ENCODE assay signal across 14 cellular contexts in genomic region chr18:22470511-22471181, GRCh38. TPM values are rescaled to one million over a fixed set of nuclear protein-coding genes. Genes with fewer than 3 reads are reported as not detected.
A peak's percentile ranks its signal among the peaks of the same experiment; 100 is the strongest.
DNase-seq lines count a peak whose midpoint lies in the region; ATAC-seq and TF ChIP-seq lines count a peak whose summit lies in the region.
"Had no signal": no experiment of that assay in that cellular context is flagged by ENCODE, and none has a peak within 500 bp of the region (broad histone marks: within the 10 kb centered on the region; RNA-seq: fewer than 3 reads in every experiment).

No MANE protein-coding gene starts in this region.

- H3K27ac ChIP-seq in heart right ventricle (peak overlapping the region; percentile 77 to 92 (median 84)), ovary (peak overlapping the region; percentile 16 to 57)
- no peak overlapping the region for H3K27ac ChIP-seq in effector memory CD4-positive, alpha-beta T cell (ENCODE audit: insufficient read depth, low read length, poor library complexity, severe bottlenecking)
- H3K27ac ChIP-seq: psoas muscle had no signal

- H3K27me3 Mint-ChIP-seq in Caco-2 (ENCODE audit: insufficient read depth, unreplicated experiment) = no peaks in the 10 kb centered on the region

- no peak for TF ChIP-seq EP300 in ovary (IDR thresholded peaks at IDR 0.05)

- WGBS in heart right ventricle, 2 donors = 21 to 23% methylated on average over 11 of the region's 11 CpGs
- 18 to 22% (median 19%) methylated on average over 11 of the region's 11 CpGs for WGBS in ovary, 3 donors

- H3K36me3 ChIP-seq in Caco-2 (ENCODE audit: control insufficient read depth, insufficient read depth, low read length) (no peaks in the 10 kb centered on the region), adipocyte (ENCODE audit: control insufficient read depth, insufficient read depth, low read length, severe bottlenecking) (no peaks in the 10 kb centered on the region), heart right ventricle (no peaks in the 10 kb centered on the region), ovary (no peaks in the 10 kb centered on the region)
- H3K36me3 ChIP-seq in effector memory CD4-positive, alpha-beta T cell (ENCODE audit: control insufficient read depth, insufficient read depth, low read length) = no peaks in the 10 kb centered on the region

- peaks cover 40% of the 10 kb centered on the region for H3K4me1 Mint-ChIP-seq in Caco-2 (ENCODE audit: low read depth, unreplicated experiment)

- peak overlapping the region; percentile 39 for H3K9ac ChIP-seq in adipocyte (ENCODE audit: low read length)

- H3K4me3 Mint-ChIP-seq in Caco-2 (ENCODE audit: unreplicated experiment) = peak overlapping the region; percentile 40
- H3K4me3 Mint-ChIP-seq: H9 had no signal

- H3K27ac Mint-ChIP-seq in Caco-2 (ENCODE audit: unreplicated experiment) = no peak overlapping the region
- H3K27ac Mint-ChIP-seq: H9 had no signal

- CTCF ChIA-PET in Caco-2 (lab: Charles Lee) = interaction anchor here (1.8 kb wide), 1 partner anchor 92 kb away, joined by 5 read pairs; no protein-coding TSS in a partner anchor

- BruUV-seq in Caco-2 (replicated peaks; lab: Mats Ljungman, UMichigan) = no TSS peak

- POLR2A ChIA-PET in Caco-2 (lab: Charles Lee) = no interaction called here

- DNase-seq in Caco-2 (peak in 1 of 2 experiments; percentile 30), adipocyte (ENCODE audit: low read depth) (peak; percentile 64), heart right ventricle (peak in 1 of 2 donors; percentile 31), ovary (no peak), NCI-H1694 treated with DMSO at 0.1 percent for 48 hours (lab: John Stamatoyannopoulos, UW) (no peak)
- no peak for DNase-seq in effector memory CD4-positive, alpha-beta T cell
- DNase-seq: activated CD4-positive, alpha-beta T cell treated with anti-CD3 and anti-CD28 coated beads, Interleukin-2, amount 50 U/mL, for 4 hours; activated naive CD4-positive, alpha-beta T cell treated with anti-CD3 and anti-CD28 coated beads, Interleukin-2, amount 50 U/mL, for 16 hours; AML-193; H9; NCI-H446; psoas muscle had no signal

- H3K4me3 ChIP-seq in Caco-2 (ENCODE audit: low read depth, low read length) (no peak overlapping the region), adipocyte (ENCODE audit: low read length) (no peak overlapping the region), heart right ventricle (no peak overlapping the region), ovary (no peak overlapping the region)
- no peak overlapping the region for H3K4me3 ChIP-seq in effector memory CD4-positive, alpha-beta T cell (ENCODE audit: insufficient read depth, low read depth, low read length, poor library complexity, severe bottlenecking)
- H3K4me3 ChIP-seq: psoas muscle had no signal

- intact Hi-C loops in Caco-2 (cut with micrococcal nuclease; ENCODE audit: unreplicated experiment) = loop anchor here (1.0 kb wide), 1 partner anchor 19 kb away; no protein-coding TSS in a partner anchor
- intact Hi-C loops in heart right ventricle (cut with DNase I) = loop anchor here in 6 of 10 donors (2.0 to 10.0 kb wide), 8 partner anchors 84 to 296 kb away; no protein-coding TSS in a partner anchor
- intact Hi-C loops in ovary (cut with DNase I) = no loop called here

- TF ChIP-seq CTCF in Caco-2 (IDR thresholded peaks at IDR 0.05; ENCODE audit: insufficient read depth in 1 of 2, low read depth in 1 of 2, low read length in 1 of 2, severe bottlenecking in 1 of 2, unreplicated experiment in 1 of 2) (no peak), heart right ventricle (IDR thresholded peaks at IDR 0.05) (no peak), ovary (IDR thresholded peaks at IDR 0.05) (no peak)

- TF ChIP-seq POLR2A in ovary (IDR thresholded peaks at IDR 0.05) = no peak

- ATAC-seq in heart right ventricle (peak in 7 of 8 donors; percentile 26 to 73 (median 44)), HG02852 (IDR thresholded peaks at IDR 0.05; ENCODE audit: unreplicated experiment) (no peak), GM21576 (IDR thresholded peaks at IDR 0.05; ENCODE audit: unreplicated experiment) (no peak)
- ATAC-seq: psoas muscle had no signal

- H3K36me3 Mint-ChIP-seq in Caco-2 (ENCODE audit: insufficient read depth, unreplicated experiment) = peaks cover 17% of the 10 kb centered on the region

- no peaks in the 10 kb centered on the region for H3K9me3 Mint-ChIP-seq in Caco-2 (ENCODE audit: unreplicated experiment)

- H3K4me1 ChIP-seq in Caco-2 = peaks cover 62% of the 10 kb centered on the region
- peaks cover 47% of the 10 kb centered on the region for H3K4me1 ChIP-seq in adipocyte (ENCODE audit: control insufficient read depth, insufficient read depth, low read length)
- H3K4me1 ChIP-seq in heart right ventricle = peaks cover 23 to 66% (median 59%) of the 10 kb centered on the region in 9 donors
- H3K4me1 ChIP-seq in ovary (ENCODE audit: insufficient read depth) = peaks cover 34% of the 10 kb centered on the region
- no peaks in the 10 kb centered on the region for H3K4me1 ChIP-seq in effector memory CD4-positive, alpha-beta T cell (ENCODE audit: control insufficient read depth, insufficient read depth, low read length, poor library complexity, severe bottlenecking)
- H3K4me1 ChIP-seq: psoas muscle had no signal

- no peaks in the 10 kb centered on the region for H3K27me3 ChIP-seq in Caco-2 (replicated peaks; ENCODE audit: control insufficient read depth, insufficient read depth, low read length)
- H3K27me3 ChIP-seq in adipocyte (replicated peaks; ENCODE audit: control insufficient read depth, insufficient read depth, low read length) = no peaks in the 10 kb centered on the region
- no peaks in the 10 kb centered on the region for H3K27me3 ChIP-seq in heart right ventricle
- H3K27me3 ChIP-seq in ovary = no peaks in the 10 kb centered on the region
- H3K27me3 ChIP-seq in effector memory CD4-positive, alpha-beta T cell (replicated peaks; ENCODE audit: control insufficient read depth, insufficient read depth, low read length, poor library complexity, severe bottlenecking) = no peaks in the 10 kb centered on the region

- H3K9me3 ChIP-seq in Caco-2 = no peaks in the 10 kb centered on the region
- peaks cover 6% of the 10 kb centered on the region for H3K9me3 ChIP-seq in adipocyte (ENCODE audit: control insufficient read depth, low read length)
- no peaks in the 10 kb centered on the region for H3K9me3 ChIP-seq in heart right ventricle
- no peaks in the 10 kb centered on the region for H3K9me3 ChIP-seq in ovary
- no peaks in the 10 kb centered on the region for H3K9me3 ChIP-seq in effector memory CD4-positive, alpha-beta T cell (ENCODE audit: control insufficient read depth, low read length)
- H3K9me3 ChIP-seq: psoas muscle had no signal

RNA-seq across cellular contexts. Expression of gene CTAGE1, which starts 52.9 kb away (rescaled TPM):
- not detected in 2 replicates for total RNA-seq in Caco-2 (2022)
- under 1 TPM in 2 of 10 donors, not detected in 8; 0.07 to 0.10 TPM for total RNA-seq in heart right ventricle
- not detected for polyA plus RNA-seq in heart right ventricle
- not detected for total RNA-seq in ovary
- polyA plus RNA-seq in ovary = not detected
- total RNA-seq: H9, psoas muscle had no signal
- polyA plus RNA-seq: psoas muscle had no signal

Comparison
In these comparisons a context has a peak if more than half of its experiments do, and no peak if none do; other contexts are left out.
1. ATAC-seq: peak in heart right ventricle (7 of 8); none in HG02852 (single experiment) and GM21576 (single experiment).
2. intact Hi-C loops: an anchor here in Caco-2 (1.0 kb wide) and heart right ventricle (2.0 to 10.0 kb wide); none called in ovary.